Comparison of ENCODE assay signal across 23 cellular contexts in genomic region chr11:68143310-68143689, GRCh38. TPM values are rescaled to one million over a fixed set of nuclear protein-coding genes. Genes with fewer than 3 reads are reported as not detected.
DNase-seq lines count a peak whose midpoint lies in the region; ATAC-seq, FAIRE-seq and TF ChIP-seq lines count a peak whose summit lies in the region.
"Had no signal": no experiment of that assay in that cellular context is flagged by ENCODE, and none has a peak within 500 bp of the region (broad histone marks: within the 10 kb centered on the region; RNA-seq: fewer than 3 reads in every experiment).

No MANE protein-coding gene starts in this region.

- DNase-seq in A549 (ENCODE audit: low read depth in 1 of 2, low spot score in 1 of 2) (no peak), K562 (ENCODE audit: extremely low read depth in 1 of 4, low spot score in 3 of 4) (no peak), prostate gland (ENCODE audit: low spot score) (no peak), HAP-1 (ENCODE audit: low spot score in 2 of 2) (no peak)
- DNase-seq in stimulated activated CD4-positive, alpha-beta T cell treated with anti-CD3 and anti-CD28 coated beads, Interleukin-1b, Interleukin-23, amount 100 ng/mL, for 48 hours: no peak
- DNase-seq: CD4-positive, CD25-positive, alpha-beta regulatory T cell; DMS153; DND-41; KBM-7; MM.1S; NCI-H1048; NCI-H1417; NCI-H1694; NCI-H2029 treated with DMSO at 0.1 percent for 48 hours; NCI-H2227 treated with DMSO at 0.1 percent for 48 hours; NCI-H526 treated with DMSO at 0.1 percent for 48 hours; SIG-M5; SK-N-SH; SW 1271 had no signal

- CTCF ChIA-PET in A549 (lab: Yijun Ruan, JAX) (interaction anchor here (0.9 to 1.7 kb wide), 3 partner anchors 9 to 155 kb away, joined by 3 to 4 read pairs (median 3); no protein-coding TSS in a partner anchor), K562 (lab: Yijun Ruan, JAX; ENCODE audit: low intra/inter-chr PET ratio) (interaction anchor here (0.6 kb wide), 1 partner anchor 66 kb away, joined by 4 read pairs; no protein-coding TSS in a partner anchor)

- H3K27ac ChIP-seq in A549: peak overlapping the region; percentile 4 to 19; a peak in 2 of 6 replicates
- peak overlapping the region; percentile 76 for H3K27ac ChIP-seq in BLaER1
- no peak overlapping the region for H3K27ac ChIP-seq in K562 (ENCODE audit: extremely low read depth, low read depth, low read length)
- peak overlapping the region; percentile 82 to 89 for H3K27ac ChIP-seq in prostate gland

- H3K79me2 ChIP-seq in K562 (ENCODE audit: control insufficient read depth, insufficient read depth, low read length): no peaks in the 10 kb centered on the region

- 79% methylated on average over 4 of the region's 4 CpGs for WGBS in A549 (ENCODE audit: missing lambda C conversion rate)
- 61% methylated on average over 4 of the region's 4 CpGs for WGBS in K562 (ENCODE audit: insufficient coverage, low coverage, missing lambda C conversion rate)
- WGBS in prostate gland: 70% methylated on average over 4 of the region's 4 CpGs

- TF ChIP-seq POLR2A in A549 (IDR thresholded peaks at IDR 0.05; ENCODE audit: low read length): no peak
- no peak for TF ChIP-seq POLR2A in K562 (conservative IDR thresholded peaks at IDR 0.05)
- TF ChIP-seq POLR2A in prostate gland (IDR thresholded peaks at IDR 0.05): no peak

- in situ Hi-C loops in K562 (cut with MboI) (no loop called here), HAP-1 (cut with MboI; ENCODE audit: low sequenced_read_pairs) (no loop called here)

- TF ChIP-seq EP300 in A549 (IDR thresholded peaks at IDR 0.05) (no peak), K562 (IDR thresholded peaks at IDR 0.05; ENCODE audit: low read length) (no peak)

- ATAC-seq in A549: no peak
- ATAC-seq in K562: no peak
- no peak for ATAC-seq in HG02610 (IDR thresholded peaks at IDR 0.05; ENCODE audit: unreplicated experiment)

- no peaks in the 10 kb centered on the region for H3K36me3 ChIP-seq in BLaER1
- H3K36me3 ChIP-seq in K562 (ENCODE audit: control insufficient read depth, insufficient read depth, low read length): no peaks in the 10 kb centered on the region
- no peaks in the 10 kb centered on the region for H3K36me3 ChIP-seq in prostate gland
- no peaks in the 10 kb centered on the region for H3K36me3 ChIP-seq in HAP-1 (replicated peaks)

- no TSS peak for BruUV-seq in K562 (replicated peaks; lab: Mats Ljungman, UMichigan)

- no peaks in the 10 kb centered on the region for H3K9me1 ChIP-seq in K562 (ENCODE audit: control insufficient read depth, insufficient read depth, low read length)

- H3K4me1 ChIP-seq in A549 (peaks cover 37% of the 10 kb centered on the region), BLaER1 (peaks cover 92% of the 10 kb centered on the region), K562 (replicated peaks in 1 of 2; ENCODE audit: control insufficient read depth in 2 of 2, insufficient read depth in 2 of 2, low read length in 2 of 2) (peaks cover 18 to 43% of the 10 kb centered on the region in 2 experiments), prostate gland (replicated peaks) (peaks cover 32% of the 10 kb centered on the region), HAP-1 (no peaks in the 10 kb centered on the region)

- peaks cover 16% of the 10 kb centered on the region for H4K20me1 ChIP-seq in BLaER1
- H4K20me1 ChIP-seq in K562 (replicated peaks; ENCODE audit: control insufficient read depth, insufficient read depth, low read length): no peaks in the 10 kb centered on the region

- H3K27me3 ChIP-seq in BLaER1: no peaks in the 10 kb centered on the region
- H3K27me3 ChIP-seq in K562 (ENCODE audit: control insufficient read depth in 2 of 2, insufficient read depth in 2 of 2, low read length in 2 of 2): no peaks in the 10 kb centered on the region
- H3K27me3 ChIP-seq in prostate gland (replicated peaks; ENCODE audit: insufficient read depth): no peaks in the 10 kb centered on the region
- H3K27me3 ChIP-seq in HAP-1 (ENCODE audit: low read depth): no peaks in the 10 kb centered on the region

- H3K9me3 ChIP-seq in A549 (no peaks in the 10 kb centered on the region), BLaER1 (no peaks in the 10 kb centered on the region), K562 (replicated peaks; ENCODE audit: control insufficient read depth, insufficient read depth, low read depth, low read length) (no peaks in the 10 kb centered on the region), prostate gland (no peaks in the 10 kb centered on the region), HAP-1 (no peaks in the 10 kb centered on the region)
- H3K9me3 ChIP-seq: SK-N-SH had no signal

- FAIRE-seq in A549 (lab: Jason Lieb, UNC) (no peak), K562 (lab: Jason Lieb, UNC) (no peak)
- FAIRE-seq: GM19239, H54 had no signal

- TF ChIP-seq CTCF in A549 (IDR thresholded peaks at IDR 0.05) (no peak), K562 (IDR thresholded peaks at IDR 0.05 in 2 of 3, conservative IDR thresholded peaks at IDR 0.05 in 1 of 3; ENCODE audit: insufficient read depth in 2 of 3, low read depth in 1 of 3, low read length in 3 of 3) (no peak), prostate gland (IDR thresholded peaks at IDR 0.05) (no peak)

- H2AFZ ChIP-seq in K562 (ENCODE audit: low read depth, low read length): no peak overlapping the region

- H3K9ac ChIP-seq in BLaER1: no peak overlapping the region
- H3K9ac ChIP-seq in K562 (ENCODE audit: insufficient read depth in 1 of 2, low read depth in 2 of 2, low read length in 2 of 2): no peak overlapping the region
- H3K9ac ChIP-seq: SK-N-SH had no signal

- H3K4me2 ChIP-seq in A549 (no peak overlapping the region), BLaER1 (peak overlapping the region; percentile 90), K562 (ENCODE audit: insufficient read depth, low read length) (no peak overlapping the region)
- H3K4me2 ChIP-seq: SK-N-SH had no signal

- H3K4me3 ChIP-seq in A549 (no peak overlapping the region), BLaER1 (no peak overlapping the region), K562 (no peak overlapping the region), prostate gland (no peak overlapping the region), HAP-1 (no peak overlapping the region)

- intact Hi-C loops in K562 (cut with micrococcal nuclease) (no loop called here), prostate gland (cut with DNase I) (no loop called here)

- POLR2A ChIA-PET in A549 (lab: Yijun Ruan, JAX): no interaction called here
- POLR2A ChIA-PET in K562 (lab: Yijun Ruan, JAX): interaction anchor here (1.0 kb wide), 1 partner anchor 379 kb away, joined by 3 read pairs; no protein-coding TSS in a partner anchor

- TF ChIP-seq RAD21 in A549 (conservative IDR thresholded peaks at IDR 0.05 in 1 of 2, IDR thresholded peaks at IDR 0.05 in 1 of 2) (no peak), K562 (CRISPR knock-in tag; conservative IDR thresholded peaks at IDR 0.05 in 1 of 2, IDR thresholded peaks at IDR 0.05 in 1 of 2) (no peak)

TF ChIP-seq in A549, 52 proteins besides CTCF, POLR2A, EP300 and RAD21 (continues in another document):
- TF ChIP-seq ZC3H11A (IDR thresholded peaks at IDR 0.05) (no peak), TP53 (CRISPR knock-in tag; IDR thresholded peaks at IDR 0.05) (no peak)
- TF ChIP-seq, protein P1, sequence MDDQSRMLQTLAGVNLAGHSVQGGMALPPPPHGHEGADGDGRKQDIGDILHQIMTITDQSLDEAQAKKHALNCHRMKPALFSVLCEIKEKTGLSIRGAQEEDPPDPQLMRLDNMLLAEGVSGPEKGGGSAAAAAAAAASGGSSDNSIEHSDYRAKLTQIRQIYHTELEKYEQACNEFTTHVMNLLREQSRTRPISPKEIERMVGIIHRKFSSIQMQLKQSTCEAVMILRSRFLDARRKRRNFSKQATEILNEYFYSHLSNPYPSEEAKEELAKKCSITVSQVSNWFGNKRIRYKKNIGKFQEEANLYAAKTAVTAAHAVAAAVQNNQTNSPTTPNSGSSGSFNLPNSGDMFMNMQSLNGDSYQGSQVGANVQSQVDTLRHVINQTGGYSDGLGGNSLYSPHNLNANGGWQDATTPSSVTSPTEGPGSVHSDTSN (IDR thresholded peaks at IDR 0.05): no peak

TF ChIP-seq in K562, 482 proteins besides CTCF, POLR2A, EP300 and RAD21:
- TF ChIP-seq HDAC2 (IDR thresholded peaks at IDR 0.05) (0 out of 2 replicates have a peak, but pooled peaks have one; percentile 27), NR1H2 (CRISPR knock-in tag; IDR thresholded peaks at IDR 0.05) (no peak), KDM1A (IDR thresholded peaks at IDR 0.05) (peak; percentile 50 to 73; a peak in 2 of 4 replicates), RBM25 (IDR thresholded peaks at IDR 0.05; ENCODE audit: low read depth, low read length, severe bottlenecking) (peak; percentile 80), ZBTB8A (IDR thresholded peaks at IDR 0.05; ENCODE audit: partially characterized antibody) (no peak), RCOR1 (IDR thresholded peaks at IDR 0.05; ENCODE audit: borderline replicate concordance in 1 of 2, low read depth in 2 of 2, low read length in 2 of 2) (0 out of 4 replicates have a peak, but pooled peaks of 1 of the 2 experiments have one; percentile 39), BCOR (IDR thresholded peaks at IDR 0.05) (peak; percentile 88), ADNP (tag; IDR thresholded peaks at IDR 0.05) (peak; percentile 40; the same call in 1 of the 2 replicates)

RNA-seq across cellular contexts. Expression of gene CHKA, which starts 22.1 kb away (rescaled TPM):
- polyA plus RNA-seq in A549 (2011; rRNA removed): 19.4 and 21.7 TPM in 2 replicates
- polyA plus RNA-seq in A549 (2012; cell fraction: cytosol; rRNA removed): 10.4 and 12.1 TPM in 2 replicates
- 38.4 and 61.2 TPM in 2 replicates for polyA plus RNA-seq in A549 (2012; cell fraction: nucleus; rRNA removed)
- polyA plus RNA-seq in A549 (2017; fragmentation: RNase III; extraction: RNeasy Plus Mini Kit Qiagen cat#74134 plus additional on column Dnase treatment): 11.1 to 15.9 TPM (median 14.2 TPM) in 3 replicates
- polyA minus RNA-seq in A549 (2011; rRNA and poly(A)+ RNA removed): 18.3 and 22.4 TPM in 2 replicates
- 73.9 and 131 TPM in 2 replicates for total RNA-seq in K562 (2011; cell fraction: chromatin; rRNA removed; ENCODE audit: low replicate concordance)
- 41.7 and 54.3 TPM in 2 replicates for total RNA-seq in K562 (2011; cell fraction: nucleolus; rRNA removed)
- total RNA-seq in K562 (2011; cell fraction: nucleoplasm; rRNA removed): 82.8 and 110 TPM in 2 replicates
- total RNA-seq in K562 (2014; rRNA removed): 30.2 and 41.1 TPM in 2 replicates
- total RNA-seq in K562 (2014; rRNA removed; fragmentation: Illumina TruSeq; extraction: Trizol): 26.5 and 34.3 TPM in 2 replicates
- 34.2 and 37.0 TPM in 2 replicates for total RNA-seq in K562 (2015; rRNA removed; fragmentation: Illumina TruSeq; extraction: Trizol)
- 36.5 and 41.4 TPM in 2 replicates for total RNA-seq in K562 (2021)
- 21.1 and 24.3 TPM in 2 replicates for polyA plus RNA-seq in K562 (2011; rRNA removed)
- 14.9 and 18.8 TPM in 2 replicates for polyA plus RNA-seq in K562 (2011; cell fraction: cytosol; rRNA removed)
- polyA plus RNA-seq in K562 (2011; cell fraction: nucleus; rRNA removed): 46.9 and 59.6 TPM in 2 replicates
- 24.3 and 24.8 TPM in 2 replicates for polyA plus RNA-seq in K562 (2012)
- polyA plus RNA-seq in K562 (2014; fragmentation: Illumina TruSeq; extraction: Trizol): 22.6 and 30.2 TPM in 2 replicates
- polyA plus RNA-seq in K562 (2014; fragmentation: Nextera tagmentation; extraction: Ambion mirVana): 1 to 10 TPM; 3.6 to 6.7 TPM
- 34.7 and 34.8 TPM in 2 replicates for polyA plus RNA-seq in K562 (2014; rRNA removed)
- 30.6 and 34.6 TPM in 2 replicates for polyA minus RNA-seq in K562 (2011; rRNA and poly(A)+ RNA removed)
- 12.8 and 13.7 TPM in 2 replicates for polyA minus RNA-seq in K562 (2011; cell fraction: cytosol; rRNA and poly(A)+ RNA removed)
- 15.5 and 26.4 TPM in 2 replicates for polyA minus RNA-seq in K562 (2011; cell fraction: nucleus; rRNA and poly(A)+ RNA removed)
- 10 to 100 TPM; 88.6 to 93.4 TPM for total RNA-seq in prostate gland

Comparison
In these comparisons a context has a peak if more than half of its experiments do, and no peak if none do; other contexts are left out.
1. Of the 35 proteins assayed by ChIP-seq in both K562 and A549: peak only in K562: HDAC2 and KDM1A; only in A549: none; in both: none; in neither: 32; mixed calls (peak in some experiments, not most) for 1.